In genomic region chr2:170887496-170888265, GRCh38 we compare ENCODE assay signal across 28 cellular contexts.
"Had no signal": no experiment of that assay in that cellular context is flagged by ENCODE, and none has a peak within 500 bp of the region (broad histone marks: within the 10 kb centered on the region; RNA-seq: fewer than 3 reads in every experiment).

No MANE protein-coding gene starts in this region.

- H3K36me3 ChIP-seq: adrenal gland, ascending aorta, breast epithelium, esophagus squamous epithelium, heart left ventricle, left lung, stomach, suprapubic skin, tibial nerve had no signal

- H3K27ac Mint-ChIP-seq: activated B cell treated with CpG ODN at 0.5 μM for 24 hours; activated CD4-positive, alpha-beta T cell treated with anti-CD3 and anti-CD28 coated beads for 36 hours; activated naive CD8-positive, alpha-beta T cell; activated T-helper 2 cell treated with anti-CD3 and anti-CD28 coated beads, Interferon-gamma antibody, Interleukin-2, Interleukin-4, amounts not matched to agents 10 μg/mL and 5 μg/mL and 100 μg/mL, durations not matched to agents 14 hours and 24 hours and 36 hours; stimulated activated memory B cell treated with anti-CD40 and anti-IgM and Interleukin-4, amounts not matched to agents 10 μg/mL and 1 μg/mL and 100 μg/mL, for 72 hours had no signal

- H3K9me3 ChIP-seq: adrenal gland, ascending aorta, breast epithelium, esophagus squamous epithelium, heart left ventricle, left lung, stomach, suprapubic skin, tibial nerve had no signal

- DNase-seq: activated B cell treated with CpG ODN at 0.5 μM for 24 hours; activated CD4-positive, alpha-beta T cell treated with anti-CD3 and anti-CD28 coated beads for 36 hours; activated CD4-positive, alpha-beta T cell treated with anti-CD3 and anti-CD28 coated beads, Interleukin-2, amount 50 U/mL, for 48 hours; activated CD8-positive, alpha-beta memory T cell treated with anti-CD3 and anti-CD28 coated beads, Interleukin-2, amount 50 U/mL, for 48 hours; activated naive CD4-positive, alpha-beta T cell; activated T-cell treated with anti-CD3 and anti-CD28 coated beads, Interleukin-2, amount 50 U/mL, for 4 hours; adrenal gland; esophagus squamous epithelium; heart left ventricle; kidney; left lung; naive B cell; nucleus accumbens; stimulated activated CD4-positive, alpha-beta T cell treated with anti-CD3 and anti-CD28 coated beads, Interleukin-15, amount 100 ng/mL, for 24 hours; stomach; T1000 had no signal

- ATAC-seq: activated CD4-positive, alpha-beta T cell treated with anti-CD3 and anti-CD28 coated beads for 36 hours; activated T-cell treated with anti-CD3 and anti-CD28 coated beads, Interleukin-2, amount 50 U/mL, for 4 hours; heart left ventricle; left lung; sciatic nerve; stimulated activated memory B cell treated with anti-CD40 and anti-IgM and Interleukin-4, amounts not matched to agents 10 μg/mL and 1 μg/mL and 100 μg/mL, for 72 hours had no signal

- H3K4me3 Mint-ChIP-seq: activated B cell treated with CpG ODN at 0.5 μM for 24 hours; activated CD4-positive, alpha-beta T cell treated with anti-CD3 and anti-CD28 coated beads for 36 hours; activated naive CD8-positive, alpha-beta T cell; activated T-cell treated with anti-CD3 and anti-CD28 coated beads, Interleukin-2, amount 50 U/mL, for 4 hours; central memory CD8-positive, alpha-beta T cell; stimulated activated memory B cell treated with anti-CD40 and anti-IgM and Interleukin-4, amounts not matched to agents 10 μg/mL and 1 μg/mL and 100 μg/mL, for 72 hours had no signal

- FAIRE-seq: colon, kidney had no signal

- H3K4me2 ChIP-seq: smooth muscle cell had no signal

- H3K27ac ChIP-seq: adrenal gland, ascending aorta, breast epithelium, esophagus squamous epithelium, heart left ventricle, left lung, stomach, suprapubic skin, tibial nerve had no signal

- H3K27me3 ChIP-seq: adrenal gland, ascending aorta, breast epithelium, esophagus squamous epithelium, left lung, stomach, tibial nerve had no signal

- H3K4me1 ChIP-seq: adrenal gland, ascending aorta, breast epithelium, esophagus squamous epithelium, heart left ventricle, left lung, stomach, suprapubic skin, tibial nerve had no signal

- H3K36me3 Mint-ChIP-seq: activated naive CD8-positive, alpha-beta T cell; stimulated activated memory B cell treated with anti-CD40 and anti-IgM and Interleukin-4, amounts not matched to agents 10 μg/mL and 1 μg/mL and 100 μg/mL, for 72 hours had no signal

- H3K4me1 Mint-ChIP-seq: activated CD4-positive, alpha-beta T cell treated with anti-CD3 and anti-CD28 coated beads for 36 hours; central memory CD8-positive, alpha-beta T cell; naive B cell; stimulated activated memory B cell treated with anti-CD40 and anti-IgM and Interleukin-4, amounts not matched to agents 10 μg/mL and 1 μg/mL and 100 μg/mL, for 72 hours had no signal

- H3K9me3 Mint-ChIP-seq: activated B cell treated with CpG ODN at 0.5 μM for 24 hours; activated T-cell treated with anti-CD3 and anti-CD28 coated beads, Interleukin-2, amount 50 U/mL, for 4 hours; activated T-helper 2 cell treated with anti-CD3 and anti-CD28 coated beads, Interferon-gamma antibody, Interleukin-2, Interleukin-4, amounts not matched to agents 10 μg/mL and 5 μg/mL and 100 μg/mL, durations not matched to agents 14 hours and 24 hours and 36 hours; central memory CD8-positive, alpha-beta T cell; stimulated activated memory B cell treated with anti-CD40 and anti-IgM and Interleukin-4, amounts not matched to agents 10 μg/mL and 1 μg/mL and 100 μg/mL, for 72 hours had no signal

- H3K4me3 ChIP-seq: adrenal gland, ascending aorta, breast epithelium, esophagus squamous epithelium, heart left ventricle, left lung, lung, smooth muscle cell, stomach, suprapubic skin, tibial nerve had no signal
